Comparison of ENCODE assay signal across 19 cellular contexts in the genomic region with DNA sequence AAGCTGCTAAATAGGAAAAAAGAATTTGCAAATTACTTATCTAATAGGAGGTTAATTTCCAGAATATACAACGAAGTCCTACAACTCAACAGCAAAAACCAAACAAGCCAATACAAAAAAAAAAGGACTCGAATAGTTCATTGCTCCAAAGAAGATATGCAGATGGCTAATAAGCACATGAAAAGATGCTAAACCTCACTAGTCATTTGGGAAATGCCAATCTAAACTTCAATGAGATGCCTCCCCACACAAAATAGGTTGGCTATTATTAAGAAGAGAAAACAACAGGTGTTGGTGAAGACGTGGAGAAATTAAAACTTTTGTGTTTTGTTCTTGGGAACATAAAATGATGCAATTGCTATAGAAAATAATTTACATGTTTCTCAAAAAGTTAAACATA.
A peak's percentile ranks its signal among the peaks of the same experiment; 100 is the strongest.
DNase-seq lines count a peak whose midpoint lies in the region; ATAC-seq and TF ChIP-seq lines count a peak whose summit lies in the region.
"Had no signal": no experiment of that assay in that cellular context is flagged by ENCODE, and none has a peak within 500 bp of the region (broad histone marks: within the 10 kb centered on the region; RNA-seq: fewer than 3 reads in every experiment).

No MANE protein-coding gene starts in this region.

- H3K36me3 ChIP-seq in H7 (replicated peaks; ENCODE audit: control insufficient read depth, insufficient read depth, low read length) (no peaks in the 10 kb centered on the region), HUES6 (ENCODE audit: control insufficient read depth, insufficient read depth, low read length) (no peaks in the 10 kb centered on the region), iPS-20b (ENCODE audit: insufficient read depth, low read depth, low read length) (no peaks in the 10 kb centered on the region)
- H3K36me3 ChIP-seq: BLaER1 treated with 17β-estradiol and CSF1 and Interleukin-3, amounts not matched to agents 10 nM and 100 nM had no signal

- peaks cover 6% of the 10 kb centered on the region for H3K27me3 Mint-ChIP-seq in WTC11 (ENCODE audit: low read depth)
- H3K27me3 Mint-ChIP-seq: B cell; CD4-positive, alpha-beta T cell had no signal

- peaks cover 43% of the 10 kb centered on the region for H3K4me1 Mint-ChIP-seq in WTC11
- H3K4me1 Mint-ChIP-seq: B cell had no signal

- H3K9me3 Mint-ChIP-seq in WTC11, result peaks cover 37% of the 10 kb centered on the region

- H3K9me3 ChIP-seq in HUES6 (ENCODE audit: control insufficient read depth, insufficient read depth, low read depth, low read length) (peaks cover 7% of the 10 kb centered on the region; the same call in 1 of the 2 replicates), iPS-20b (ENCODE audit: insufficient read depth, low read depth, low read length) (no peaks in the 10 kb centered on the region)
- H3K9me3 ChIP-seq: A549; BLaER1 treated with 17β-estradiol and CSF1 and Interleukin-3, amounts not matched to agents 10 nM and 100 nM; Caco-2 had no signal

- H3K9ac ChIP-seq in HUES6 (ENCODE audit: low read length) (no peak overlapping the region), iPS-20b (ENCODE audit: low read depth, low read length) (no peak overlapping the region)
- H3K9ac ChIP-seq: BLaER1 treated with 17β-estradiol and CSF1 and Interleukin-3, amounts not matched to agents 10 nM and 100 nM had no signal

- peaks cover 20% of the 10 kb centered on the region for H3K36me3 Mint-ChIP-seq in WTC11
- H3K36me3 Mint-ChIP-seq: CD8-positive, alpha-beta T cell had no signal

- ATAC-seq in WTC11 (no peak), GM21529 (IDR thresholded peaks at IDR 0.05; ENCODE audit: unreplicated experiment) (no peak), HG02852 (IDR thresholded peaks at IDR 0.05; ENCODE audit: unreplicated experiment) (no peak)
- ATAC-seq: A549; CD8-positive, alpha-beta T cell had no signal

- DNase-seq in H7 (peak; percentile 1), WTC11 (ENCODE audit: low spot score) (no peak), cerebellum (ENCODE audit: low spot score) (no peak), 8988T (no peak)
- DNase-seq: AML-193; Caco-2; Calu3; CD4-positive, alpha-beta T cell; CD8-positive, alpha-beta T cell; DMS79 treated with DMSO at 0.1 percent for 48 hours; GF-D8 had no signal

- POLR2A ChIA-PET in WTC11 (lab: Charles Lee), result no interaction called here

- peaks cover 17% of the 10 kb centered on the region; the same call in 1 of the 2 replicates for H3K4me1 ChIP-seq in HUES6 (ENCODE audit: control insufficient read depth, insufficient read depth, low read length)
- peaks cover 27% of the 10 kb centered on the region; the same call in 1 of the 2 replicates for H3K4me1 ChIP-seq in iPS-20b (ENCODE audit: insufficient read depth, low read length)
- H3K4me1 ChIP-seq: A549; BLaER1 treated with 17β-estradiol and CSF1 and Interleukin-3, amounts not matched to agents 10 nM and 100 nM; Caco-2 had no signal

- H3K27me3 ChIP-seq in H7 (ENCODE audit: control insufficient read depth, insufficient read depth, low read length), result no peaks in the 10 kb centered on the region
- H3K27me3 ChIP-seq in HUES6 (ENCODE audit: control insufficient read depth, insufficient read depth, low read length), result no peaks in the 10 kb centered on the region
- no peaks in the 10 kb centered on the region for H3K27me3 ChIP-seq in iPS-20b (ENCODE audit: insufficient read depth, low read length)
- H3K27me3 ChIP-seq: BLaER1 treated with 17β-estradiol and CSF1 and Interleukin-3, amounts not matched to agents 10 nM and 100 nM had no signal

- H3K27ac ChIP-seq in HUES6 (ENCODE audit: low read depth, low read length) (0 out of 2 replicates have a peak overlapping the region, but pooled peaks have one; percentile 81), iPS-20b (ENCODE audit: low read length) (no peak overlapping the region)
- H3K27ac ChIP-seq: A549; BLaER1 treated with 17β-estradiol and CSF1 and Interleukin-3, amounts not matched to agents 10 nM and 100 nM; C4-2B had no signal

- H3K27ac Mint-ChIP-seq in WTC11, result peak overlapping the region; percentile 70; the same call in 1 of the 2 replicates
- H3K27ac Mint-ChIP-seq: B cell; CD4-positive, alpha-beta T cell; CD8-positive, alpha-beta T cell had no signal

- H3K4me3 ChIP-seq in H7 (ENCODE audit: insufficient read depth, low read depth, low read length), result no peak overlapping the region
- no peak overlapping the region for H3K4me3 ChIP-seq in HUES6 (ENCODE audit: low read depth, low read length)
- peak overlapping the region; percentile 23; the same call in 1 of the 2 replicates for H3K4me3 ChIP-seq in iPS-20b (ENCODE audit: low read length)
- H3K4me3 ChIP-seq: A549; BLaER1 treated with 17β-estradiol and CSF1 and Interleukin-3, amounts not matched to agents 10 nM and 100 nM had no signal

- TF ChIP-seq CTCF in WTC11 (IDR thresholded peaks at IDR 0.05), result no peak

- CTCF ChIA-PET in WTC11 (lab: Charles Lee), result no interaction called here

- H3K4me3 Mint-ChIP-seq in WTC11, result no peak overlapping the region; the same call in 1 of the 2 replicates
- H3K4me3 Mint-ChIP-seq: B cell; CD4-positive, alpha-beta T cell; CD8-positive, alpha-beta T cell had no signal

TF ChIP-seq in WTC11, 78 proteins besides CTCF, POLR2A, EP300 and RAD21:
- no peak for TF ChIP-seq FOXK1 (CRISPR knock-in tag; IDR thresholded peaks at IDR 0.05)
- TF ChIP-seq, protein P1, sequence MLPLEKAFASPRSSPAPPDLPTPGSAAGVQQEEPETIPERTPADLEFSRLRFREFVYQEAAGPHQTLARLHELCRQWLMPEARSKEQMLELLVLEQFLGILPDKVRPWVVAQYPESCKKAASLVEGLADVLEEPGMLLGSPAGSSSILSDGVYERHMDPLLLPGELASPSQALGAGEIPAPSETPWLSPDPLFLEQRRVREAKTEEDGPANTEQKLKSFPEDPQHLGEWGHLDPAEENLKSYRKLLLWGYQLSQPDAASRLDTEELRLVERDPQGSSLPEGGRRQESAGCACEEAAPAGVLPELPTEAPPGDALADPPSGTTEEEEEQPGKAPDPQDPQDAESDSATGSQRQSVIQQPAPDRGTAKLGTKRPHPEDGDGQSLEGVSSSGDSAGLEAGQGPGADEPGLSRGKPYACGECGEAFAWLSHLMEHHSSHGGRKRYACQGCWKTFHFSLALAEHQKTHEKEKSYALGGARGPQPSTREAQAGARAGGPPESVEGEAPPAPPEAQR (CRISPR knock-in tag; IDR thresholded peaks at IDR 0.05), result no peak
- TF ChIP-seq, protein P2, sequence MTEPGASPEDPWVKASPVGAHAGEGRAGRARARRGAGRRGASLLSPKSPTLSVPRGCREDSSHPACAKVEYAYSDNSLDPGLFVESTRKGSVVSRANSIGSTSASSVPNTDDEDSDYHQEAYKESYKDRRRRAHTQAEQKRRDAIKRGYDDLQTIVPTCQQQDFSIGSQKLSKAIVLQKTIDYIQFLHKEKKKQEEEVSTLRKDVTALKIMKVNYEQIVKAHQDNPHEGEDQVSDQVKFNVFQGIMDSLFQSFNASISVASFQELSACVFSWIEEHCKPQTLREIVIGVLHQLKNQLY (CRISPR knock-in tag; IDR thresholded peaks at IDR 0.05), result no peak
- TF ChIP-seq CREM (CRISPR knock-in tag; IDR thresholded peaks at IDR 0.05), result no peak
- no peak for TF ChIP-seq RORB (CRISPR knock-in tag; IDR thresholded peaks at IDR 0.05)
- no peak for TF ChIP-seq ATF1 (CRISPR knock-in tag; IDR thresholded peaks at IDR 0.05)
- TF ChIP-seq FOXP1 (CRISPR knock-in tag; IDR thresholded peaks at IDR 0.05; ENCODE audit: borderline replicate concordance), result no peak
- TF ChIP-seq, protein P3, sequence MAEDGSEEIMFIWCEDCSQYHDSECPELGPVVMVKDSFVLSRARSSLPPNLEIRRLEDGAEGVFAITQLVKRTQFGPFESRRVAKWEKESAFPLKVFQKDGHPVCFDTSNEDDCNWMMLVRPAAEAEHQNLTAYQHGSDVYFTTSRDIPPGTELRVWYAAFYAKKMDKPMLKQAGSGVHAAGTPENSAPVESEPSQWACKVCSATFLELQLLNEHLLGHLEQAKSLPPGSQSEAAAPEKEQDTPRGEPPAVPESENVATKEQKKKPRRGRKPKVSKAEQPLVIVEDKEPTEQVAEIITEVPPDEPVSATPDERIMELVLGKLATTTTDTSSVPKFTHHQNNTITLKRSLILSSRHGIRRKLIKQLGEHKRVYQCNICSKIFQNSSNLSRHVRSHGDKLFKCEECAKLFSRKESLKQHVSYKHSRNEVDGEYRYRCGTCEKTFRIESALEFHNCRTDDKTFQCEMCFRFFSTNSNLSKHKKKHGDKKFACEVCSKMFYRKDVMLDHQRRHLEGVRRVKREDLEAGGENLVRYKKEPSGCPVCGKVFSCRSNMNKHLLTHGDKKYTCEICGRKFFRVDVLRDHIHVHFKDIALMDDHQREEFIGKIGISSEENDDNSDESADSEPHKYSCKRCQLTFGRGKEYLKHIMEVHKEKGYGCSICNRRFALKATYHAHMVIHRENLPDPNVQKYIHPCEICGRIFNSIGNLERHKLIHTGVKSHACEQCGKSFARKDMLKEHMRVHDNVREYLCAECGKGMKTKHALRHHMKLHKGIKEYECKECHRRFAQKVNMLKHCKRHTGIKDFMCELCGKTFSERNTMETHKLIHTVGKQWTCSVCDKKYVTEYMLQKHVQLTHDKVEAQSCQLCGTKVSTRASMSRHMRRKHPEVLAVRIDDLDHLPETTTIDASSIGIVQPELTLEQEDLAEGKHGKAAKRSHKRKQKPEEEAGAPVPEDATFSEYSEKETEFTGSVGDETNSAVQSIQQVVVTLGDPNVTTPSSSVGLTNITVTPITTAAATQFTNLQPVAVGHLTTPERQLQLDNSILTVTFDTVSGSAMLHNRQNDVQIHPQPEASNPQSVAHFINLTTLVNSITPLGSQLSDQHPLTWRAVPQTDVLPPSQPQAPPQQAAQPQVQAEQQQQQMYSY (CRISPR knock-in tag; IDR thresholded peaks at IDR 0.05), result no peak
TF ChIP-seq in WTC11: peak in this region for 0.
